22 cellular contexts compared by ENCODE assay signal in genomic region chr3:176651622-176652021, GRCh38.
"Had no signal": no experiment of that assay in that cellular context is flagged by ENCODE, and none has a peak within 500 bp of the region (broad histone marks: within the 10 kb centered on the region; RNA-seq: fewer than 3 reads in every experiment).

No MANE protein-coding gene starts in this region.

- H3K27ac Mint-ChIP-seq: activated B cell treated with CpG ODN at 0.5 μM for 24 hours; activated CD8-positive, alpha-beta T cell treated with anti-CD3 and anti-CD28 coated beads, Interleukin-2, amount 10 ng/mL, durations not matched to agents 7 days and 5 days; activated naive CD4-positive, alpha-beta T cell treated with anti-CD3 and anti-CD28 coated beads, Interleukin-2, amount 50 U/mL, for 72 hours; activated T-cell treated with anti-CD3 and anti-CD28 coated beads, Interleukin-2, amount 50 U/mL, for 72 hours; stimulated activated naive CD8-positive, alpha-beta T cell treated with anti-CD3 and anti-CD28 coated beads, Interleukin-15, Interleukin-2, amounts not matched to agents 100 ng/mL and 50 ng/mL, for 24 hours; T-helper 2 cell treated with Interferon-gamma antibody and Interleukin-4, amounts not matched to agents 5 μg/mL and 100 μg/mL, for 36 hours had no signal

- H3K36me3 Mint-ChIP-seq: activated naive CD4-positive, alpha-beta T cell treated with anti-CD3 and anti-CD28 coated beads, Interleukin-2, amount 50 U/mL, for 72 hours had no signal

- ATAC-seq: activated CD8-positive, alpha-beta T cell treated with anti-CD3 and anti-CD28 coated beads, Interleukin-2, amount 10 ng/mL, durations not matched to agents 7 days and 5 days; activated naive CD4-positive, alpha-beta T cell treated with anti-CD3 and anti-CD28 coated beads, Interleukin-2, amount 50 U/mL, for 72 hours; activated T-cell treated with anti-CD3 and anti-CD28 coated beads, Interleukin-2, amount 50 U/mL, for 72 hours; body of pancreas; gastrocnemius medialis; heart right ventricle; psoas muscle; sciatic nerve had no signal

- H3K27me3 Mint-ChIP-seq: activated B cell treated with CpG ODN at 0.5 μM for 24 hours; stimulated activated naive CD8-positive, alpha-beta T cell treated with anti-CD3 and anti-CD28 coated beads, Interleukin-15, Interleukin-2, amounts not matched to agents 100 ng/mL and 50 ng/mL, for 24 hours had no signal

- H3K27me3 ChIP-seq: body of pancreas, gastrocnemius medialis, heart right ventricle, suprapubic skin had no signal

- H3K36me3 ChIP-seq: gastrocnemius medialis, heart right ventricle, suprapubic skin had no signal

- H3K27ac ChIP-seq: body of pancreas, gastrocnemius medialis, heart right ventricle, psoas muscle, suprapubic skin had no signal

- H3K9me3 ChIP-seq: body of pancreas, gastrocnemius medialis, psoas muscle, suprapubic skin had no signal

- H3K9me3 Mint-ChIP-seq: activated B cell treated with CpG ODN at 0.5 μM for 24 hours; activated naive CD4-positive, alpha-beta T cell treated with anti-CD3 and anti-CD28 coated beads, Interleukin-2, amount 50 U/mL, for 72 hours; T-helper 2 cell treated with Interferon-gamma antibody and Interleukin-4, amounts not matched to agents 5 μg/mL and 100 μg/mL, for 36 hours had no signal

- H3K4me1 Mint-ChIP-seq: activated B cell treated with CpG ODN at 0.5 μM for 24 hours, neural crest cell had no signal

- H3K4me3 Mint-ChIP-seq: activated B cell treated with CpG ODN at 0.5 μM for 24 hours; activated CD8-positive, alpha-beta T cell treated with anti-CD3 and anti-CD28 coated beads, Interleukin-2, amount 10 ng/mL, durations not matched to agents 7 days and 5 days; activated T-cell treated with anti-CD3 and anti-CD28 coated beads, Interleukin-2, amount 50 U/mL, for 72 hours; neural crest cell; stimulated activated naive CD8-positive, alpha-beta T cell treated with anti-CD3 and anti-CD28 coated beads, Interleukin-15, Interleukin-2, amounts not matched to agents 100 ng/mL and 50 ng/mL, for 24 hours; T-helper 2 cell treated with Interferon-gamma antibody and Interleukin-4, amounts not matched to agents 5 μg/mL and 100 μg/mL, for 36 hours had no signal

- H3K4me1 ChIP-seq: body of pancreas, gastrocnemius medialis, heart right ventricle, psoas muscle, suprapubic skin had no signal

- DNase-seq: activated B cell treated with CpG ODN at 0.5 μM for 24 hours; activated CD4-positive, alpha-beta T cell treated with anti-CD3 and anti-CD28 coated beads for 48 hours; activated CD8-positive, alpha-beta memory T cell treated with anti-CD3 and anti-CD28 coated beads, Interleukin-2, amount 50 U/mL, for 48 hours; activated CD8-positive, alpha-beta T cell treated with anti-CD3 and anti-CD28 coated beads, Interleukin-2, amount 10 ng/mL, durations not matched to agents 7 days and 5 days; activated gamma-delta T cell; activated T-cell treated with anti-CD3 and anti-CD28 coated beads, Interleukin-2, amount 50 U/mL, for 72 hours; amygdala; body of pancreas; central memory CD4-positive, alpha-beta T cell; cortex of kidney; effector CD8-positive, alpha-beta T cell; gastrocnemius medialis; heart right ventricle; psoas muscle; trophoblast cell had no signal

- H3K4me3 ChIP-seq: body of pancreas, gastrocnemius medialis, heart right ventricle, lung, psoas muscle, suprapubic skin had no signal
